In the genomic region with DNA sequence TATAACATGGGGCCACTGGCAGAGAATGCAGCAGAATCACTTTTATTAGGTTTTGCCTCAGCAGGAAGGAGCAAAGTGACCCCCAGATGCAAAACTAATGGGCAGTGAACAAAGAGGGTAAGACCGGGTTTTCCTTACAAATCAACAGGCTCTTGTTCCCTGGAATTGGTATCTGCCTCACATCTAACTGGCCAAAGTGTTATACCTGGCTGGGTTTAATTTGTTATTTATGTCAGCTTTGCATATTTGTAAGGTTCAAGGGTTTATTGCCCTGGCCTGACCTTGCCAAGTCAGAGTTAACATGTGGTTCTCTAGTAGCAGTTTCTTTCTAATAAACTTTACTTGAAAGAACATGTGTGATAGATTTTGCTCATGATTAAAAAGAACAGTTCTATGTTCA, we compare ENCODE assay signal across 17 cellular contexts.
"Had no signal": no experiment of that assay in that cellular context is flagged by ENCODE, and none has a peak within 500 bp of the region (broad histone marks: within the 10 kb centered on the region; RNA-seq: fewer than 3 reads in every experiment).

No MANE protein-coding gene starts in this region.

- ATAC-seq: foreskin keratinocyte, gastroesophageal sphincter, heart left ventricle, left colon, left lung, left ventricle myocardium superior, lower lobe of right lung had no signal

- DNase-seq: dermis blood vessel endothelial cell; dorsolateral prefrontal cortex; effector CD4-positive, alpha-beta T cell; effector memory CD4-positive, alpha-beta T cell; foreskin keratinocyte; heart left ventricle; hypothalamus; immature natural killer cell; islet precursor cell; kidney; kidney glomerular epithelial cell; left colon; left lung; left ventricle myocardium superior; lower lobe of right lung; mesenchymal stem cell had no signal
